8 cellular contexts compared by ENCODE assay signal in genomic region chr17:75896360-75897075, GRCh38. TPM values are rescaled to one million over a fixed set of nuclear protein-coding genes. Genes with fewer than 3 reads are reported as not detected.
A peak's percentile ranks its signal among the peaks of the same experiment; 100 is the strongest.
DNase-seq lines count a peak whose midpoint lies in the region; ATAC-seq and TF ChIP-seq lines count a peak whose summit lies in the region.

Gene TRIM65 (minus strand): TSS chr17:75896951. CDS start chr17:75896937, 14 bp downstream.

- peak; percentile 70 for TF ChIP-seq POLR2A in erythroblast (IDR thresholded peaks at IDR 0.05; ENCODE audit: low read length)

- no TSS peak for BruUV-seq in OCI-LY7 (replicated peaks; lab: Mats Ljungman, UMichigan)

- H3K36me3 ChIP-seq in BLaER1 treated with 17β-estradiol and CSF1 and Interleukin-3, amounts not matched to agents 10 nM and 100 nM = peaks cover 44 to 64% (median 54%) of the 10 kb centered on the region in 11 experiments
- H3K36me3 ChIP-seq in OCI-LY7 (ENCODE audit: insufficient read depth, low read length) (peaks cover 53% of the 10 kb centered on the region), muscle layer of colon (ENCODE audit: insufficient read depth, low read length) (peaks cover 35% of the 10 kb centered on the region)

- peak; percentile 58 for ATAC-seq in HG03460 (IDR thresholded peaks at IDR 0.05; ENCODE audit: unreplicated experiment)

- POLR2A ChIA-PET in OCI-LY7 (lab: Charles Lee) = interaction anchor here (0.5 to 2.1 kb wide), 9 partner anchors 9 to 150 kb away, joined by 3 to 12 read pairs (median 4); partner anchors contain the start of gene WBP2

- H3K27ac ChIP-seq in BLaER1 treated with 17β-estradiol and CSF1 and Interleukin-3, amounts not matched to agents 10 nM and 100 nM = peak within 1 kb of the TSS; percentile 65 to 96 (median 94); a peak in 21 of 22 replicates
- peak within 1 kb of the TSS; percentile 55 for H3K27ac ChIP-seq in OCI-LY7 (ENCODE audit: low read depth, low read length, poor library complexity, severe bottlenecking)
- H3K27ac ChIP-seq in muscle layer of colon (ENCODE audit: low read depth, low read length) = peak within 1 kb of the TSS; percentile 88

- peak within 1 kb of the TSS; percentile 76 to 93 (median 84) for H3K4me3 ChIP-seq in BLaER1 treated with 17β-estradiol and CSF1 and Interleukin-3, amounts not matched to agents 10 nM and 100 nM
- peak within 1 kb of the TSS; percentile 80 for H3K4me3 ChIP-seq in OCI-LY7 (ENCODE audit: low read depth, low read length, poor library complexity, severe bottlenecking)
- peak within 1 kb of the TSS; percentile 68 to 81 for H3K4me3 ChIP-seq in muscle layer of colon (ENCODE audit: low read depth in 1 of 2, low read length in 2 of 2)

- H3K79me2 ChIP-seq in OCI-LY7 (ENCODE audit: insufficient read depth, low read depth, low read length) = peaks cover 20% of the 10 kb centered on the region

- peak within 1 kb of the TSS; percentile 84 to 100 (median 93) for H3K4me2 ChIP-seq in BLaER1 treated with 17β-estradiol and CSF1 and Interleukin-3, amounts not matched to agents 10 nM and 100 nM
- H3K4me2 ChIP-seq in OCI-LY7 (ENCODE audit: low read length) = peak within 1 kb of the TSS; percentile 95

- H4K20me1 ChIP-seq in BLaER1 treated with 17β-estradiol and CSF1 and Interleukin-3, amounts not matched to agents 10 nM and 100 nM = peaks cover 7 to 39% (median 34%) of the 10 kb centered on the region in 11 experiments; a peak in 19 of 22 replicates
- H4K20me1 ChIP-seq in OCI-LY7 (ENCODE audit: insufficient read depth, low read length) = no peaks in the 10 kb centered on the region

- H3K9ac ChIP-seq in BLaER1 treated with 17β-estradiol and CSF1 and Interleukin-3, amounts not matched to agents 10 nM and 100 nM = peak within 1 kb of the TSS; percentile 83 to 99 (median 94)
- peak within 1 kb of the TSS; percentile 51 for H3K9ac ChIP-seq in muscle layer of colon (ENCODE audit: low read length)

- H3K4me1 ChIP-seq in BLaER1 treated with 17β-estradiol and CSF1 and Interleukin-3, amounts not matched to agents 10 nM and 100 nM = peaks cover 36 to 58% (median 51%) of the 10 kb centered on the region in 10 experiments
- peaks cover 23% of the 10 kb centered on the region for H3K4me1 ChIP-seq in OCI-LY7 (ENCODE audit: insufficient read depth, low read length, poor library complexity, severe bottlenecking)
- H3K4me1 ChIP-seq in muscle layer of colon (ENCODE audit: insufficient read depth, low read length) = peaks cover 31% of the 10 kb centered on the region

- no peaks in the 10 kb centered on the region for H3K27me3 ChIP-seq in BLaER1 treated with 17β-estradiol and CSF1 and Interleukin-3, amounts not matched to agents 10 nM and 100 nM
- H3K27me3 ChIP-seq in muscle layer of colon (ENCODE audit: control insufficient read depth in 1 of 2, insufficient read depth in 2 of 2, low read length in 2 of 2) = no peaks in the 10 kb centered on the region

- peak; percentile 89 for DNase-seq in GM19238 (ENCODE audit: insufficient read length, low spot score)
- peak; percentile 90 for DNase-seq in OCI-LY7 (ENCODE audit: low spot score)
- peak; percentile 81 for DNase-seq in activated T-cell treated with anti-CD3 and anti-CD28 coated beads for 48 hours (ENCODE audit: low read depth)
- peak; percentile 86 to 90 for DNase-seq in erythroblast (lab: John Stamatoyannopoulos, UW)
- DNase-seq in stimulated activated CD8-positive, alpha-beta memory T cell treated with anti-CD3 and anti-CD28 coated beads, Interleukin-7, amount 100 ng/mL, for 24 hours (ENCODE audit: low read depth) = peak; percentile 58

- H2AFZ ChIP-seq in OCI-LY7 (ENCODE audit: low read length) = peak within 1 kb of the TSS; percentile 33; the same call in 1 of the 2 replicates

- TF ChIP-seq CTCF in OCI-LY7 (conservative IDR thresholded peaks at IDR 0.05; ENCODE audit: low read length) = peak; percentile 54

- intact Hi-C loops in OCI-LY7 (cut with micrococcal nuclease; ENCODE audit: unreplicated experiment) = loop anchor here (1.0 to 2.0 kb wide), 3 partner anchors 20 to 118 kb away; partner anchors contain the start of gene WBP2

- H3K9me3 ChIP-seq in BLaER1 treated with 17β-estradiol and CSF1 and Interleukin-3, amounts not matched to agents 10 nM and 100 nM (replicated peaks in 1 of 11) = no peaks in the 10 kb centered on the region
- no peaks in the 10 kb centered on the region for H3K9me3 ChIP-seq in OCI-LY7 (ENCODE audit: low read length)
- no peaks in the 10 kb centered on the region for H3K9me3 ChIP-seq in muscle layer of colon (ENCODE audit: low read length)

- CTCF ChIA-PET in OCI-LY7 (lab: Charles Lee; ENCODE audit: unreplicated experiment) = interaction anchor here (0.5 to 2.0 kb wide), 7 partner anchors 8 to 106 kb away, joined by 3 to 10 read pairs (median 4); partner anchors contain the start of genes MRPL38 and WBP2

- H3K9me2 ChIP-seq in OCI-LY7 (ENCODE audit: insufficient read depth, low read length) = no peaks in the 10 kb centered on the region

RNA-seq across cellular contexts. Expression of gene TRIM65, which starts in this region (rescaled TPM):
- total RNA-seq in OCI-LY7 (2014; rRNA removed; shearing (Covaris generic)) = 45.0 and 54.2 TPM in 2 replicates
- total RNA-seq in OCI-LY7 (2022) = 60.4 and 62.9 TPM in 2 replicates

Comparison
In these comparisons a context has a peak if more than half of its experiments do, and no peak if none do; other contexts are left out.
1. Peak in every context shown above with its lines: DNase-seq, ATAC-seq, H3K4me3 ChIP-seq and H3K27ac ChIP-seq.